In genomic region chr10:28716748-28717147, GRCh38 we compare ENCODE assay signal across 8 cellular contexts.
"Had no signal": no experiment of that assay in that cellular context is flagged by ENCODE, and none has a peak within 500 bp of the region (broad histone marks: within the 10 kb centered on the region; RNA-seq: fewer than 3 reads in every experiment).

No MANE protein-coding gene starts in this region.

- H2AFZ ChIP-seq: GM23248 had no signal

- FAIRE-seq: HTR-8/SVneo had no signal

- H3K27ac ChIP-seq: GM23248 had no signal

- H3K9me3 ChIP-seq: HAP-1 had no signal

- DNase-seq: GM23248, GOT3, H7, HFFc6, KG1 had no signal

- H3K9ac ChIP-seq: GM23248 had no signal

- ATAC-seq: HCT116 had no signal

- H3K4me3 ChIP-seq: GM23248, HAP-1 had no signal

- H3K36me3 ChIP-seq: HAP-1 had no signal
